17 cellular contexts compared by ENCODE assay signal in the genomic region with DNA sequence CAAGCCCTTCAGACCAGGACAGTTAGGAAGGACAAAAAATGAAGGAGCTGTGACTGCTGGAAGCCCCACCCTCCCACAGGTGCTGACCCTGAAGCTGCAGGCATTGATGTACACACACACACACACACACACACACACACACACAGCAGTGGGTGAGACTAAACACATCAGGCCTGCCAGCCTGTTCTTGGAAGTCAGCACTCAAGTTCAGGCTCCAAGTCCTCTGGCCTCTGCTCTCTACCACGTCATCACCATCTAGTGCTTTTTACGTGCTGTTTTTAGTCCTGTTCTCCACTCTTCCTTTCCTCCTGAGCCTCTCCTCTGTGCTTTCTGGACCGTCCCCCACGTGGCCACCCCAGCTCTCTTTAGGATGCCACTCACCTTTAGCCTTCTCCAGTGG. TPM values are rescaled to one million over a fixed set of nuclear protein-coding genes. Genes with fewer than 3 reads are reported as not detected.
DNase-seq lines count a peak whose midpoint lies in the region; ATAC-seq and TF ChIP-seq lines count a peak whose summit lies in the region.
"Had no signal": no experiment of that assay in that cellular context is flagged by ENCODE, and none has a peak within 500 bp of the region (broad histone marks: within the 10 kb centered on the region; RNA-seq: fewer than 3 reads in every experiment).

No MANE protein-coding gene starts in this region.

- H3K18ac ChIP-seq in neuronal stem cell (ENCODE audit: low read length) = no peak overlapping the region

- H3K9me3 Mint-ChIP-seq in dendritic cell treated with granulocyte-macrophage colony-stimulating factor and Interleukin-4, amounts not matched to agents 40 ng/mL and 50 ng/mL, for 4 days = peaks cover 17% of the 10 kb centered on the region

- H3K4me3 ChIP-seq in neuronal stem cell (ENCODE audit: low read length in 2 of 2) = no peak overlapping the region
- H3K4me3 ChIP-seq in testis = no peak overlapping the region
- H3K4me3 ChIP-seq in H7 (ENCODE audit: insufficient read depth, low read depth, low read length) = no peak overlapping the region
- H3K4me3 ChIP-seq: BLaER1, GM12878 had no signal

- no peak overlapping the region for H3K9ac ChIP-seq in neuronal stem cell (ENCODE audit: low read depth, low read length, poor library complexity)
- H3K9ac ChIP-seq: BLaER1 had no signal

- no peak overlapping the region for H2BK12ac ChIP-seq in neuronal stem cell (ENCODE audit: low read length)

- no peak overlapping the region for H3K4me2 ChIP-seq in neuronal stem cell (ENCODE audit: insufficient read depth, low read length, poor library complexity, severe bottlenecking)
- H3K4me2 ChIP-seq: BLaER1 had no signal

- peaks cover 0 to 4% (median 0%) of the 10 kb centered on the region in 3 experiments for H3K27me3 ChIP-seq in neuronal stem cell (ENCODE audit: control insufficient read depth in 3 of 3, insufficient read depth in 3 of 3, low read depth in 1 of 3, low read length in 3 of 3)
- H3K27me3 ChIP-seq in testis = no peaks in the 10 kb centered on the region
- H3K27me3 ChIP-seq in H7 (ENCODE audit: control insufficient read depth, insufficient read depth, low read length) = peaks cover 4% of the 10 kb centered on the region; the same call in 1 of the 2 replicates
- H3K27me3 ChIP-seq: BLaER1 had no signal

- peaks cover 56% of the 10 kb centered on the region for H3K4me1 Mint-ChIP-seq in dendritic cell treated with granulocyte-macrophage colony-stimulating factor and Interleukin-4, amounts not matched to agents 40 ng/mL and 50 ng/mL, for 4 days (ENCODE audit: low read depth)

- H2AFZ ChIP-seq in neuronal stem cell (ENCODE audit: low read length) = no peak overlapping the region

- H3K4me3 Mint-ChIP-seq in dendritic cell treated with granulocyte-macrophage colony-stimulating factor and Interleukin-4, amounts not matched to agents 40 ng/mL and 50 ng/mL, for 4 days = no peak overlapping the region
- H3K4me3 Mint-ChIP-seq: CD4-positive, CD25-positive, alpha-beta regulatory T cell had no signal

- TF ChIP-seq CTCF in testis (IDR thresholded peaks at IDR 0.05) = no peak

- no peaks in the 10 kb centered on the region for H3K4me1 ChIP-seq in neuronal stem cell (ENCODE audit: control insufficient read depth in 2 of 2, insufficient read depth in 1 of 2, low read depth in 1 of 2, low read length in 2 of 2)
- peaks cover 9% of the 10 kb centered on the region for H3K4me1 ChIP-seq in testis
- H3K4me1 ChIP-seq: BLaER1 had no signal

- no peak overlapping the region for H3K14ac ChIP-seq in neuronal stem cell (ENCODE audit: low read length)

- H2BK120ac ChIP-seq in neuronal stem cell (ENCODE audit: low read depth, low read length) = no peak overlapping the region

- H2AK5ac ChIP-seq in neuronal stem cell (ENCODE audit: low read depth, low read length) = peak overlapping the region; percentile 29

- no peak overlapping the region for H4K8ac ChIP-seq in neuronal stem cell (ENCODE audit: low read depth, low read length)

- no peak overlapping the region for H3K23ac ChIP-seq in neuronal stem cell (ENCODE audit: low read depth, low read length, poor library complexity)

- peaks cover 11% of the 10 kb centered on the region for H3K36me3 Mint-ChIP-seq in dendritic cell treated with granulocyte-macrophage colony-stimulating factor and Interleukin-4, amounts not matched to agents 40 ng/mL and 50 ng/mL, for 4 days (ENCODE audit: low read depth)
- H3K36me3 Mint-ChIP-seq: CD4-positive, CD25-positive, alpha-beta regulatory T cell had no signal

- H4K91ac ChIP-seq in neuronal stem cell (ENCODE audit: low read depth, low read length, poor library complexity) = no peak overlapping the region

- no peak overlapping the region for H2BK5ac ChIP-seq in neuronal stem cell (ENCODE audit: low read length)

- intact Hi-C loops in Right ventricle myocardium inferior (cut with DNase I) = no loop called here
- intact Hi-C loops in cardiac septum (cut with DNase I) = loop anchor here (5.0 kb wide), 1 partner anchor 212 kb away; no protein-coding TSS in a partner anchor
- intact Hi-C loops in dendritic cell treated with granulocyte-macrophage colony-stimulating factor and Interleukin-4, amounts not matched to agents 40 ng/mL and 50 ng/mL, for 4 days (cut with micrococcal nuclease) = loop anchor here (2.0 kb wide), 1 partner anchor 15 kb away; no protein-coding TSS in a partner anchor
- intact Hi-C loops in testis (cut with DNase I; ENCODE audit: low total_unique reads) = loop anchor here (5.0 kb wide), 1 partner anchor 217 kb away; no protein-coding TSS in a partner anchor

- no peak overlapping the region for H3K4ac ChIP-seq in neuronal stem cell (ENCODE audit: low read length)

- no peak overlapping the region for H3K27ac ChIP-seq in neuronal stem cell (replicated peaks; ENCODE audit: low read length)
- H3K27ac ChIP-seq in testis = peak overlapping the region in 1 of 2 donors; percentile 43
- H3K27ac ChIP-seq: BLaER1 had no signal

- H3K27ac Mint-ChIP-seq in dendritic cell treated with granulocyte-macrophage colony-stimulating factor and Interleukin-4, amounts not matched to agents 40 ng/mL and 50 ng/mL, for 4 days = peak overlapping the region; percentile 78
- H3K27ac Mint-ChIP-seq: CD4-positive, CD25-positive, alpha-beta regulatory T cell had no signal

- ATAC-seq in Right ventricle myocardium inferior = peak; percentile 29
- ATAC-seq in GM18861 (IDR thresholded peaks at IDR 0.05; ENCODE audit: unreplicated experiment) = no peak
- ATAC-seq: GM12878 had no signal

- peaks cover 0 to 2% of the 10 kb centered on the region in 2 donors for H3K9me3 ChIP-seq in neuronal stem cell (replicated peaks in 1 of 2; ENCODE audit: control insufficient read depth in 2 of 2, insufficient read depth in 1 of 2, low read depth in 1 of 2, low read length in 2 of 2)
- no peaks in the 10 kb centered on the region for H3K9me3 ChIP-seq in testis

- H3K36me3 ChIP-seq in neuronal stem cell (replicated peaks in 1 of 2; ENCODE audit: control insufficient read depth in 2 of 2, insufficient read depth in 2 of 2, low read length in 2 of 2) (no peaks in the 10 kb centered on the region), testis (ENCODE audit: low read depth, missing control alignments) (no peaks in the 10 kb centered on the region), H7 (replicated peaks; ENCODE audit: control insufficient read depth, insufficient read depth, low read length) (no peaks in the 10 kb centered on the region)
- H3K36me3 ChIP-seq: BLaER1 had no signal

- peaks cover 34% of the 10 kb centered on the region for H3K27me3 Mint-ChIP-seq in dendritic cell treated with granulocyte-macrophage colony-stimulating factor and Interleukin-4, amounts not matched to agents 40 ng/mL and 50 ng/mL, for 4 days

- no CpG with 5 or more reads among the region's 4 CpGs for WGBS in neuronal stem cell (ENCODE audit: extremely low coverage in 2 of 2, insufficient read length in 2 of 2, insufficient replicate concordance in 1 of 2), 2 donors
- WGBS in testis, 2 donors = 79 to 83% methylated on average over 4 of the region's 4 CpGs

- no peak for DNase-seq in Right ventricle myocardium inferior (ENCODE audit: missing footprints)
- DNase-seq in cardiac septum (ENCODE audit: low spot score) = no peak
- DNase-seq in neuronal stem cell (ENCODE audit: low spot score) = no peak
- DNase-seq in testis = peak; percentile 47
- DNase-seq in H7 = no peak
- DNase-seq in NCI-H226 = no peak
- DNase-seq: 8988T; AML-193; CD4-positive, CD25-positive, alpha-beta regulatory T cell; DMS 273 treated with DMSO at 0.1 percent for 48 hours; IMR-90 had no signal

- no peak overlapping the region for H2BK15ac ChIP-seq in neuronal stem cell (ENCODE audit: low read length)

- no peak for TF ChIP-seq POLR2A in testis (IDR thresholded peaks at IDR 0.05)

- no peaks in the 10 kb centered on the region for H3K79me1 ChIP-seq in neuronal stem cell (ENCODE audit: low read depth, low read length)

RNA-seq across cellular contexts. Expression of a gene that starts 5.4 kb away (rescaled TPM):
- total RNA-seq in Right ventricle myocardium inferior (29.7 TPM), cardiac septum (36.6 TPM), testis (1 to 10 TPM; 1.6 to 4.6 TPM)
- 0.06 TPM for polyA plus RNA-seq in neuronal stem cell (2013, experiment 1 of 2)
- 0.10 TPM for polyA plus RNA-seq in neuronal stem cell (2013, experiment 2 of 2)
- polyA plus RNA-seq in testis (ENCODE audit: insufficient read depth, low read depth, low replicate concordance) = 2.7 TPM
- total RNA-seq in H7 (2014; rRNA removed; shearing (Covaris generic)) = not detected in 2 replicates
- total RNA-seq: CD4-positive, CD25-positive, alpha-beta regulatory T cell; Daoy; G401; GM12878; IMR-90 had no signal
- polyA plus RNA-seq: CD4-positive, CD25-positive, alpha-beta regulatory T cell; IMR-90 had no signal
